8 cellular contexts compared by ENCODE assay signal in the genomic region with DNA sequence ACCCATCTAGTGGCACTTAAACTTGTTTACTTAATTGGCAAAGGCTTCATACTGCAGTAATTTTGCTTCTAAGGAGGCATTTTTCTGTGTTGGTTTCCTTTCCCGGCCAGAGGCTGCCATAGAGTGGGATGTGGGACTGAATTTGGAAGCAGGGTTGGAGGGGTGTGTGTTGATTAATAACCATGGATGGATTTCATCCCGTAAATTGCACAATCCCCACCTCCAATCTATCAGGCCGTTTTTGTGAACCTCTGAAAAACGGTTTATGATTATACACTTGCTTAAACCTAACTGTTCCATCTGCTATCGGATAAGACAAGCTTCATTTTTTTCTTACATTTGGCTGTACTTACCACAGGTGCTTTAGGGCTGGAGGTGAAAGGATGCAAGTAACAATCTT. TPM values are rescaled to one million over a fixed set of nuclear protein-coding genes. Genes with fewer than 3 reads are reported as not detected.
DNase-seq lines count a peak whose midpoint lies in the region; ATAC-seq and TF ChIP-seq lines count a peak whose summit lies in the region.

No MANE protein-coding gene starts in this region.

- H3K36me3 Mint-ChIP-seq in T-cell (peaks cover 10% of the 10 kb centered on the region), glutamatergic neuron (ENCODE audit: unreplicated experiment) (no peaks in the 10 kb centered on the region)

- H3K27ac Mint-ChIP-seq in T-cell (peak overlapping the region; percentile 89 to 92), glutamatergic neuron (ENCODE audit: unreplicated experiment) (no peak overlapping the region)

- peak overlapping the region; percentile 87 to 95 (median 93) for H3K9ac ChIP-seq in skeletal muscle tissue (ENCODE audit: low read depth in 1 of 3, low read length in 3 of 3)

- POLR2A ChIA-PET in T-cell (lab: Charles Lee), result interaction anchor here in 1 of 2 donors (0.6 kb wide), 2 partner anchors 227 to 378 kb away, joined by 4 read pairs; no protein-coding TSS in a partner anchor

- peaks cover 59 to 65% (median 63%) of the 10 kb centered on the region in 3 donors for H3K4me1 Mint-ChIP-seq in T-cell
- peaks cover 10% of the 10 kb centered on the region for H3K4me1 Mint-ChIP-seq in glutamatergic neuron (ENCODE audit: low read depth, unreplicated experiment)

- H3K27me3 ChIP-seq in skeletal muscle tissue (ENCODE audit: control insufficient read depth in 3 of 3, insufficient read depth in 3 of 3, low read length in 3 of 3), result no peaks in the 10 kb centered on the region

- TF ChIP-seq CTCF in glutamatergic neuron (IDR thresholded peaks at IDR 0.05; ENCODE audit: partially characterized antibody, unreplicated experiment), result no peak

- H3K27me3 Mint-ChIP-seq in T-cell (no peaks in the 10 kb centered on the region), glutamatergic neuron (ENCODE audit: unreplicated experiment) (peaks cover 10% of the 10 kb centered on the region)

- H3K4me1 ChIP-seq in skeletal muscle tissue (ENCODE audit: control insufficient read depth in 3 of 3, insufficient read depth in 3 of 3, low read length in 3 of 3), result peaks cover 23 to 30% (median 28%) of the 10 kb centered on the region in 3 donors

- H3K4me3 Mint-ChIP-seq in T-cell (peak overlapping the region; percentile 94 to 99 (median 98)), glutamatergic neuron (ENCODE audit: unreplicated experiment) (peak overlapping the region; percentile 96)

- ATAC-seq in T-cell (replicated peaks in 1 of 4) (no peak), HG03432 (IDR thresholded peaks at IDR 0.05; ENCODE audit: unreplicated experiment) (no peak), HG03045 (IDR thresholded peaks at IDR 0.05; ENCODE audit: unreplicated experiment) (no peak)

- H3K36me3 ChIP-seq in skeletal muscle tissue (ENCODE audit: control insufficient read depth in 3 of 3, insufficient read depth in 3 of 3, low read length in 3 of 3), result no peaks in the 10 kb centered on the region

- H3K4me3 ChIP-seq in skeletal muscle tissue (ENCODE audit: low read length in 3 of 3), result peak overlapping the region; percentile 94 to 97 (median 94)

- no peak overlapping the region for H3K27ac ChIP-seq in skeletal muscle tissue (ENCODE audit: low read depth, low read length)

- DNase-seq in DMS53 (lab: John Stamatoyannopoulos, UW) (peak; percentile 38), DMS53 treated with DMSO at 0.1 percent for 48 hours (lab: John Stamatoyannopoulos, UW; ENCODE audit: unreplicated experiment) (no peak), T-cell (no peak), glutamatergic neuron (no peak), HuH-7.5 (ENCODE audit: low spot score) (no peak)

- CTCF ChIA-PET in T-cell (lab: Charles Lee), result no interaction called here

- H3K9me3 Mint-ChIP-seq in T-cell, result no peaks in the 10 kb centered on the region
- peaks cover 11% of the 10 kb centered on the region for H3K9me3 Mint-ChIP-seq in glutamatergic neuron (ENCODE audit: unreplicated experiment)

- no peaks in the 10 kb centered on the region for H3K9me3 ChIP-seq in skeletal muscle tissue (ENCODE audit: control insufficient read depth in 3 of 3, low read length in 3 of 3)

RNA-seq across cellular contexts. Expression of gene TMEM60, which starts 1.3 kb away (rescaled TPM):
- total RNA-seq in T-cell (10 to 100 TPM in 3 of 5 donors, 1 to 10 TPM in 2; 3.6 to 13.0 (median 10.6) TPM), glutamatergic neuron (ENCODE audit: unreplicated experiment) (18.9 TPM), skeletal muscle tissue (11.0 TPM)

RNA-seq across cellular contexts. Expression of gene PHTF2, which starts 1.6 kb away (rescaled TPM):
- total RNA-seq in T-cell, result 10 to 100 TPM; 19.7 to 35.8 (median 28.0) TPM
- total RNA-seq in glutamatergic neuron (ENCODE audit: unreplicated experiment), result 15.1 TPM
- total RNA-seq in skeletal muscle tissue, result 14.6 TPM
